12 cellular contexts compared by ENCODE assay signal in genomic region chr2:213627054-213627710, GRCh38.
DNase-seq lines count a peak whose midpoint lies in the region; ATAC-seq and TF ChIP-seq lines count a peak whose summit lies in the region.
"Had no signal": no experiment of that assay in that cellular context is flagged by ENCODE, and none has a peak within 500 bp of the region (broad histone marks: within the 10 kb centered on the region; RNA-seq: fewer than 3 reads in every experiment).

No MANE protein-coding gene starts in this region.

- H3K4me2 ChIP-seq in OCI-LY7 (ENCODE audit: low read length) = no peak overlapping the region

- no peaks in the 10 kb centered on the region for H3K4me1 ChIP-seq in OCI-LY7 (ENCODE audit: insufficient read depth, low read length, poor library complexity, severe bottlenecking)
- H3K4me1 ChIP-seq: ascending aorta, gastrocnemius medialis had no signal

- DNase-seq in GM12864 (ENCODE audit: low read depth) = peak; percentile 34
- peak; percentile 3 for DNase-seq in OCI-LY7 (ENCODE audit: low spot score)
- no peak for DNase-seq in COLO668 (lab: John Stamatoyannopoulos, UW; ENCODE audit: unreplicated experiment)
- no peak for DNase-seq in stimulated activated CD4-positive, alpha-beta T cell treated with anti-CD3 and anti-CD28 coated beads, Interleukin-2, amount 100 ng/mL, for 24 hours
- DNase-seq in NCI-H774 (lab: John Stamatoyannopoulos, UW) = no peak
- no peak for DNase-seq in lower leg skin (ENCODE audit: low spot score in 2 of 2)
- DNase-seq: gastrocnemius medialis; NCI-H1417; stimulated activated CD8-positive, alpha-beta memory T cell treated with anti-CD3 and anti-CD28 coated beads, Interleukin-4, amount 100 ng/mL, for 48 hours had no signal

- H3K27ac ChIP-seq in OCI-LY7 (ENCODE audit: low read depth, low read length, poor library complexity, severe bottlenecking) = no peak overlapping the region
- H3K27ac ChIP-seq: ascending aorta, gastrocnemius medialis had no signal

- no peaks in the 10 kb centered on the region for H3K36me3 ChIP-seq in OCI-LY7 (ENCODE audit: insufficient read depth, low read length)
- H3K36me3 ChIP-seq: ascending aorta, gastrocnemius medialis had no signal

- no TSS peak for BruUV-seq in OCI-LY7 (replicated peaks; lab: Mats Ljungman, UMichigan)

- TF ChIP-seq CTCF in GM12864 (IDR thresholded peaks at IDR 0.05; ENCODE audit: low read depth, low read length, missing control alignments) = peak; percentile 32
- peak; percentile 44; the same call in 1 of the 2 replicates for TF ChIP-seq CTCF in OCI-LY7 (conservative IDR thresholded peaks at IDR 0.05; ENCODE audit: low read length)
- TF ChIP-seq CTCF in lower leg skin (IDR thresholded peaks at IDR 0.05) = no peak

- H2AFZ ChIP-seq in OCI-LY7 (ENCODE audit: low read length) = no peak overlapping the region

- no peaks in the 10 kb centered on the region for H4K20me1 ChIP-seq in OCI-LY7 (ENCODE audit: insufficient read depth, low read length)

- no peaks in the 10 kb centered on the region for H3K79me2 ChIP-seq in OCI-LY7 (ENCODE audit: insufficient read depth, low read depth, low read length)

- intact Hi-C loops in OCI-LY7 (cut with micrococcal nuclease; ENCODE audit: unreplicated experiment) = no loop called here
- intact Hi-C loops in lower leg skin (cut with DNase I; ENCODE audit: low total_unique reads) = no loop called here

- no peaks in the 10 kb centered on the region for H3K9me3 ChIP-seq in OCI-LY7 (ENCODE audit: low read length)
- H3K9me3 ChIP-seq: gastrocnemius medialis had no signal

- WGBS in lower leg skin, 2 donors = 77 to 84% methylated on average over 5 of the region's 5 CpGs

- no peaks in the 10 kb centered on the region for H3K9me2 ChIP-seq in OCI-LY7 (ENCODE audit: insufficient read depth, low read length)

- H3K4me3 ChIP-seq in GM12864 (ENCODE audit: low read depth, low read length) = no peak overlapping the region
- no peak overlapping the region for H3K4me3 ChIP-seq in OCI-LY7 (ENCODE audit: low read depth, low read length, poor library complexity, severe bottlenecking)
- no peak overlapping the region for H3K4me3 ChIP-seq in lower leg skin (ENCODE audit: low read depth, poor library complexity, severe bottlenecking)
- H3K4me3 ChIP-seq: ascending aorta, gastrocnemius medialis had no signal

- TF ChIP-seq POLR2A in lower leg skin (IDR thresholded peaks at IDR 0.05) = no peak

- peak; percentile 55 for ATAC-seq in GM19328 (IDR thresholded peaks at IDR 0.05; ENCODE audit: unreplicated experiment)
- ATAC-seq in HG02798 (IDR thresholded peaks at IDR 0.05; ENCODE audit: poor library complexity, unreplicated experiment) = peak; percentile 70
- ATAC-seq: gastrocnemius medialis had no signal

- CTCF ChIA-PET in OCI-LY7 (lab: Charles Lee; ENCODE audit: unreplicated experiment) = no interaction called here

- POLR2A ChIA-PET in OCI-LY7 (lab: Charles Lee) = interaction anchor here (0.8 kb wide), 1 partner anchor 38 kb away, joined by 3 read pairs; no protein-coding TSS in a partner anchor

Comparison
In these comparisons a context has a peak if more than half of its experiments do, and no peak if none do; other contexts are left out.
1. DNase-seq: peak in GM12864 (single experiment) and OCI-LY7 (single experiment); none in COLO668 (single experiment), stimulated activated CD4-positive, alpha-beta T cell treated with anti-CD3 and anti-CD28 coated beads, Interleukin-2, amount 100 ng/mL, for 24 hours (0 of 2), NCI-H774 (single experiment) and lower leg skin (0 of 2).
2. CTCF ChIP-seq: peak in GM12864 (single experiment) and OCI-LY7 (single experiment); none in lower leg skin (0 of 3).